In genomic region chr17:4509923-4510614, GRCh38 we compare ENCODE assay signal across 16 cellular contexts. TPM values are rescaled to one million over a fixed set of nuclear protein-coding genes. Genes with fewer than 3 reads are reported as not detected.
DNase-seq lines count a peak whose midpoint lies in the region; ATAC-seq and TF ChIP-seq lines count a peak whose summit lies in the region.
"Had no signal": no experiment of that assay in that cellular context is flagged by ENCODE, and none has a peak within 500 bp of the region (broad histone marks: within the 10 kb centered on the region; RNA-seq: fewer than 3 reads in every experiment).

No MANE protein-coding gene starts in this region.

- no peak overlapping the region for H3K4me3 ChIP-seq in lung

- no peaks in the 10 kb centered on the region for H3K9me3 ChIP-seq in lung (ENCODE audit: control insufficient read depth in 2 of 2, insufficient read depth in 1 of 2, low read length in 1 of 2)

- no peaks in the 10 kb centered on the region for H3K36me3 ChIP-seq in lung (ENCODE audit: control insufficient read depth in 2 of 2, insufficient read depth in 2 of 2, low read length in 2 of 2)
- H3K36me3 ChIP-seq: brain microvascular endothelial cell had no signal

- peak overlapping the region; percentile 61 for H3K27ac ChIP-seq in cingulate gyrus (ENCODE audit: low read depth, low read length)
- peak overlapping the region; percentile 51 to 70 for H3K27ac ChIP-seq in lung (ENCODE audit: low read depth in 1 of 2, low read length in 1 of 2)
- H3K27ac ChIP-seq: brain microvascular endothelial cell, epithelial cell of prostate had no signal

- ATAC-seq in lung (ENCODE audit: insufficient read depth, low FRiP score) (peak; percentile 10), GM21737 (IDR thresholded peaks at IDR 0.05; ENCODE audit: unreplicated experiment) (no peak), GM19463 (IDR thresholded peaks at IDR 0.05; ENCODE audit: unreplicated experiment) (no peak)

- peaks cover 0 to 77% of the 10 kb centered on the region in 2 donors for H3K4me1 ChIP-seq in lung (ENCODE audit: control insufficient read depth in 2 of 2, insufficient read depth in 2 of 2, low read length in 2 of 2)

- 38 to 51% methylated on average over 21 of the region's 21 CpGs for WGBS in lung, 2 donors

- no peak for TF ChIP-seq CTCF in lung (IDR thresholded peaks at IDR 0.05; ENCODE audit: control extremely low read depth, extremely low read depth)

- H3K27me3 ChIP-seq in lung (ENCODE audit: control insufficient read depth, insufficient read depth): no peaks in the 10 kb centered on the region
- H3K27me3 ChIP-seq: brain microvascular endothelial cell had no signal

- DNase-seq in RPMI7951 (ENCODE audit: low read depth) (peak; percentile 79), lung (ENCODE audit: low spot score) (no peak), superior temporal gyrus (ENCODE audit: extremely low spot score) (peak; percentile 24), NCI-H1105 treated with DMSO at 0.1 percent for 48 hours (lab: John Stamatoyannopoulos, UW) (no peak)
- DNase-seq: brain microvascular endothelial cell; NCI-H1694 treated with DMSO at 0.1 percent for 48 hours; NCI-H748 treated with DMSO at 0.1 percent for 48 hours; stimulated activated CD8-positive, alpha-beta memory T cell treated with anti-CD3 and anti-CD28 coated beads, Interleukin-4, amount 100 ng/mL, for 48 hours had no signal

RNA-seq across cellular contexts. Expression of gene SPNS2, which starts 11.4 kb away (rescaled TPM):
- not detected in 2 replicates for total RNA-seq in RPMI7951 (2014; rRNA removed; shearing (Covaris generic))
- 10 to 100 TPM; 26.8 to 32.1 TPM for total RNA-seq in lung
- polyA plus RNA-seq in lung: 10 to 100 TPM; 53.0 to 60.1 TPM

RNA-seq across cellular contexts. Expression of gene MYBBP1A, which starts 45.1 kb away (rescaled TPM):
- total RNA-seq in RPMI7951 (2014; rRNA removed; shearing (Covaris generic)): 25.3 and 28.1 TPM in 2 replicates
- total RNA-seq in lung: 10 to 100 TPM; 21.2 to 71.7 TPM
- 10 to 100 TPM; 34.2 to 34.7 TPM for polyA plus RNA-seq in lung

RNA-seq across cellular contexts. Expression of gene GGT6, which starts 50.3 kb away (rescaled TPM):
- not detected in 2 replicates for total RNA-seq in RPMI7951 (2014; rRNA removed; shearing (Covaris generic))
- total RNA-seq in lung: 10 to 100 TPM in 1 of 2 donors, 1 to 10 TPM in 1; 8.8 to 12.3 TPM
- polyA plus RNA-seq in lung: 1 to 10 TPM; 2.8 to 6.1 TPM
- total RNA-seq: CD8-positive, alpha-beta memory T cell; G401; naive thymus-derived CD8-positive, alpha-beta T cell; SK-MEL-5 had no signal
- polyA plus RNA-seq: CD8-positive, alpha-beta memory T cell; naive thymus-derived CD8-positive, alpha-beta T cell had no signal

Comparison
In these comparisons a context has a peak if more than half of its experiments do, and no peak if none do; other contexts are left out.
1. DNase-seq: peak in RPMI7951 (single experiment) and superior temporal gyrus (single experiment); none in lung (single experiment) and NCI-H1105 treated with DMSO at 0.1 percent for 48 hours (single experiment).
2. RNA of gene SPNS2, which starts 11.4 kb away (total RNA-seq): 26.8 to 32.1 TPM in lung; not detected in RPMI7951; every median in the first group is over 10 times any median in the second.